8 cellular contexts compared by ENCODE assay signal in the genomic region with DNA sequence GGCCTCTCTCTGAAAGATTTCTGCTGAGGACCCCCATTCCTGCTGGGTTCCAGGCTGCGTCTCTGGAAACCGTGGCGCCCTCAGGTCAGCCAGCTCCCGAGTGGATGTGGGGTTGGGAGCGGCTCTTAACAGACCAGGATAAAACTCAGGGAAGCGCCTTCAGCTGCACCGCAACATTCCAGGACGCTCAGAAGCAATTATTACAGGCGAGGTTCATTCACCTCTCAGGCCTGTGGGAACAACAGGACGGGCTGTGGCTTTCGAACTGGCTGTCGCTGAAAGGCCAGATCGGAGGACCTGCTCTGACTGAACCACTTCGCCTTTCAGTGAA. TPM values are rescaled to one million over a fixed set of nuclear protein-coding genes. Genes with fewer than 3 reads are reported as not detected.
A peak's percentile ranks its signal among the peaks of the same experiment; 100 is the strongest.
DNase-seq lines count a peak whose midpoint lies in the region; ATAC-seq and TF ChIP-seq lines count a peak whose summit lies in the region.

No MANE protein-coding gene starts in this region.

- H3K36me3 ChIP-seq in Caco-2 (ENCODE audit: control insufficient read depth, insufficient read depth, low read length), result no peaks in the 10 kb centered on the region
- no peaks in the 10 kb centered on the region for H3K36me3 ChIP-seq in SU-DHL-6 (ENCODE audit: low read length)
- H3K36me3 ChIP-seq in parathyroid adenoma (ENCODE audit: control insufficient read depth, insufficient read depth, low read length), result no peaks in the 10 kb centered on the region

- H3K79me2 ChIP-seq in SU-DHL-6 (ENCODE audit: insufficient read depth, low read length) (no peaks in the 10 kb centered on the region), parathyroid adenoma (no peaks in the 10 kb centered on the region)

- POLR2A ChIA-PET in Caco-2 (lab: Charles Lee), result interaction anchor here (0.8 to 1.0 kb wide), 2 partner anchors 21 to 74 kb away, joined by 3 read pairs; no protein-coding TSS in a partner anchor

- peaks cover 5% of the 10 kb centered on the region for H3K4me1 Mint-ChIP-seq in Caco-2 (ENCODE audit: low read depth, unreplicated experiment)

- H3K9me3 Mint-ChIP-seq in Caco-2 (ENCODE audit: unreplicated experiment), result no peaks in the 10 kb centered on the region

- peak overlapping the region; percentile 93 for H3K4me3 Mint-ChIP-seq in Caco-2 (ENCODE audit: unreplicated experiment)

- H3K4me1 ChIP-seq in Caco-2, result no peaks in the 10 kb centered on the region
- H3K4me1 ChIP-seq in parathyroid adenoma, result peaks cover 4% of the 10 kb centered on the region

- peak overlapping the region; percentile 97 for H3K27ac Mint-ChIP-seq in Caco-2 (ENCODE audit: unreplicated experiment)

- intact Hi-C loops in Caco-2 (cut with micrococcal nuclease; ENCODE audit: unreplicated experiment), result loop anchor here (2.0 to 5.0 kb wide), 2 partner anchors 34 to 436 kb away; no protein-coding TSS in a partner anchor

- H3K9me3 ChIP-seq in Caco-2 (no peaks in the 10 kb centered on the region), SU-DHL-6 (ENCODE audit: insufficient read depth, low read length) (no peaks in the 10 kb centered on the region), parathyroid adenoma (ENCODE audit: control insufficient read depth, low read length) (no peaks in the 10 kb centered on the region)

- CTCF ChIA-PET in Caco-2 (lab: Charles Lee), result no interaction called here

- TF ChIP-seq CTCF in Caco-2 (IDR thresholded peaks at IDR 0.05; ENCODE audit: insufficient read depth in 1 of 2, low read depth in 1 of 2, low read length in 1 of 2, severe bottlenecking in 1 of 2, unreplicated experiment in 1 of 2) (no peak), SU-DHL-6 (IDR thresholded peaks at IDR 0.05; ENCODE audit: insufficient read depth, low read length, poor library complexity, severe bottlenecking) (no peak), fibroblast of pulmonary artery (IDR thresholded peaks at IDR 0.05; ENCODE audit: low read length, missing control alignments) (no peak), parathyroid adenoma (IDR thresholded peaks at IDR 0.05) (no peak)

- H3K4me2 ChIP-seq in SU-DHL-6 (ENCODE audit: low read depth, low read length, poor library complexity, severe bottlenecking) (peak overlapping the region; percentile 43), parathyroid adenoma (ENCODE audit: low read length) (peak overlapping the region; percentile 97)

- no peak for ATAC-seq in GM19324 (IDR thresholded peaks at IDR 0.05; ENCODE audit: low FRiP score, unreplicated experiment)
- ATAC-seq in GM19395 (IDR thresholded peaks at IDR 0.05; ENCODE audit: unreplicated experiment), result no peak

- H3F3A ChIP-seq in SU-DHL-6 (ENCODE audit: insufficient read depth), result no peaks in the 10 kb centered on the region

- H3K4me3 ChIP-seq in Caco-2 (ENCODE audit: low read depth, low read length) (peak overlapping the region; percentile 73), SU-DHL-6 (ENCODE audit: insufficient read depth, low read length, poor library complexity, severe bottlenecking) (peak overlapping the region; percentile 60), fibroblast of pulmonary artery (replicated peaks; ENCODE audit: low read depth, low read length) (peak overlapping the region; percentile 82), parathyroid adenoma (ENCODE audit: low read depth, low read length) (peak overlapping the region; percentile 81)

- H3K9ac ChIP-seq in SU-DHL-6 (ENCODE audit: low read length), result peak overlapping the region; percentile 64
- no peak overlapping the region for H3K9ac ChIP-seq in parathyroid adenoma

- H4K20me1 ChIP-seq in SU-DHL-6 (ENCODE audit: low read depth, low read length), result no peaks in the 10 kb centered on the region

- peaks cover 3% of the 10 kb centered on the region for H3K27me3 Mint-ChIP-seq in Caco-2 (ENCODE audit: insufficient read depth, unreplicated experiment)

- no peak overlapping the region for H3K27ac ChIP-seq in SU-DHL-6 (ENCODE audit: low read depth, low read length)
- H3K27ac ChIP-seq in parathyroid adenoma, result peak overlapping the region; percentile 8

- no peaks in the 10 kb centered on the region for H3K9me2 ChIP-seq in SU-DHL-6 (replicated peaks; ENCODE audit: insufficient read depth, low read length)

- H3K36me3 Mint-ChIP-seq in Caco-2 (ENCODE audit: insufficient read depth, unreplicated experiment), result peaks cover 11% of the 10 kb centered on the region

- no TSS peak for BruUV-seq in Caco-2 (replicated peaks; lab: Mats Ljungman, UMichigan)

- DNase-seq in Caco-2 (no peak), fibroblast of pulmonary artery (ENCODE audit: low read depth) (no peak), foreskin melanocyte (no peak), NCI-H2227 (lab: John Stamatoyannopoulos, UW; ENCODE audit: unreplicated experiment) (no peak)

- no peaks in the 10 kb centered on the region; the same call in 1 of the 2 replicates for H3K27me3 ChIP-seq in Caco-2 (replicated peaks; ENCODE audit: control insufficient read depth, insufficient read depth, low read length)
- H3K27me3 ChIP-seq in SU-DHL-6 (ENCODE audit: low read length), result no peaks in the 10 kb centered on the region
- H3K27me3 ChIP-seq in parathyroid adenoma (ENCODE audit: control insufficient read depth, insufficient read depth, low read length), result no peaks in the 10 kb centered on the region

- H2AFZ ChIP-seq in SU-DHL-6 (ENCODE audit: low read depth, low read length, severe bottlenecking), result peak overlapping the region; percentile 79
- peak overlapping the region; percentile 83 for H2AFZ ChIP-seq in parathyroid adenoma

RNA-seq across cellular contexts. Expression of gene GAS2L3, which starts 0.4 kb away (rescaled TPM):
- total RNA-seq in Caco-2 (2022), result 25.0 and 27.2 TPM in 2 replicates
